8 cellular contexts compared by ENCODE assay signal in genomic region chr1:241423541-241424479, GRCh38.
DNase-seq lines count a peak whose midpoint lies in the region; ATAC-seq and TF ChIP-seq lines count a peak whose summit lies in the region.

No MANE protein-coding gene starts in this region.

- peaks cover 51% of the 10 kb centered on the region for H3K27me3 Mint-ChIP-seq in activated CD4-positive, alpha-beta T cell treated with anti-CD3 and anti-CD28 coated beads for 36 hours
- H3K27me3 Mint-ChIP-seq in activated B cell treated with CpG ODN at 0.5 μM for 24 hours, result peaks cover 37% of the 10 kb centered on the region
- peaks cover 13% of the 10 kb centered on the region for H3K27me3 Mint-ChIP-seq in neural progenitor cell (ENCODE audit: insufficient read depth, low read depth)

- ATAC-seq in activated CD4-positive, alpha-beta T cell treated with anti-CD3 and anti-CD28 coated beads for 36 hours, result peak; percentile 82
- ATAC-seq in GM21737 (IDR thresholded peaks at IDR 0.05; ENCODE audit: unreplicated experiment) (peak; percentile 85), activated B cell treated with CpG ODN at 0.5 μM for 24 hours (ENCODE audit: low read depth) (peak; percentile 58)

- H3K4me3 ChIP-seq in fibroblast of villous mesenchyme (ENCODE audit: low read depth, low read length), result peak overlapping the region; percentile 65
- H3K4me3 ChIP-seq in neural progenitor cell, result peak overlapping the region; percentile 73

- POLR2A ChIA-PET in activated CD4-positive, alpha-beta T cell treated with anti-CD3 and anti-CD28 coated beads for 36 hours (lab: Charles Lee), result no interaction called here
- POLR2A ChIA-PET in activated B cell treated with CpG ODN at 0.5 μM for 24 hours (lab: Charles Lee), result no interaction called here

- no peak overlapping the region for H3K27ac Mint-ChIP-seq in activated CD4-positive, alpha-beta T cell treated with anti-CD3 and anti-CD28 coated beads for 36 hours
- H3K27ac Mint-ChIP-seq in activated B cell treated with CpG ODN at 0.5 μM for 24 hours (no peak overlapping the region), neural progenitor cell (no peak overlapping the region)

- no peaks in the 10 kb centered on the region for H3K9me3 ChIP-seq in neural progenitor cell (ENCODE audit: low read depth)

- H3K79me2 ChIP-seq in neural progenitor cell (ENCODE audit: low read depth), result no peaks in the 10 kb centered on the region

- H3K4me3 Mint-ChIP-seq in activated CD4-positive, alpha-beta T cell treated with anti-CD3 and anti-CD28 coated beads for 36 hours, result no peak overlapping the region
- H3K4me3 Mint-ChIP-seq in activated B cell treated with CpG ODN at 0.5 μM for 24 hours (peak overlapping the region; percentile 76), neural progenitor cell (peak overlapping the region; percentile 86)

- H3K4me1 ChIP-seq in neural progenitor cell, result no peaks in the 10 kb centered on the region

- H3K9me3 Mint-ChIP-seq in activated CD4-positive, alpha-beta T cell treated with anti-CD3 and anti-CD28 coated beads for 36 hours (ENCODE audit: low read depth), result no peaks in the 10 kb centered on the region
- H3K9me3 Mint-ChIP-seq in activated B cell treated with CpG ODN at 0.5 μM for 24 hours (peaks cover 5% of the 10 kb centered on the region), neural progenitor cell (peaks cover 20% of the 10 kb centered on the region)

- H3K36me3 Mint-ChIP-seq in activated CD4-positive, alpha-beta T cell treated with anti-CD3 and anti-CD28 coated beads for 36 hours (ENCODE audit: low read depth), result no peaks in the 10 kb centered on the region
- H3K36me3 Mint-ChIP-seq in activated B cell treated with CpG ODN at 0.5 μM for 24 hours (ENCODE audit: low read depth), result no peaks in the 10 kb centered on the region
- H3K36me3 Mint-ChIP-seq in neural progenitor cell, result peaks cover 4% of the 10 kb centered on the region

- no peaks in the 10 kb centered on the region for H3K4me1 Mint-ChIP-seq in activated CD4-positive, alpha-beta T cell treated with anti-CD3 and anti-CD28 coated beads for 36 hours
- H3K4me1 Mint-ChIP-seq in activated B cell treated with CpG ODN at 0.5 μM for 24 hours (peaks cover 7% of the 10 kb centered on the region), neural progenitor cell (peaks cover 9% of the 10 kb centered on the region)

- intact Hi-C loops in activated CD4-positive, alpha-beta T cell treated with anti-CD3 and anti-CD28 coated beads for 36 hours (cut with DNase I, micrococcal nuclease), result no loop called here
- intact Hi-C loops in activated B cell treated with CpG ODN at 0.5 μM for 24 hours (cut with micrococcal nuclease), result loop anchor here (1.0 kb wide), 1 partner anchor 94 kb away; no protein-coding TSS in a partner anchor

- H3K36me3 ChIP-seq in neural progenitor cell, result no peaks in the 10 kb centered on the region

- CTCF ChIA-PET in activated CD4-positive, alpha-beta T cell treated with anti-CD3 and anti-CD28 coated beads for 36 hours (lab: Charles Lee), result no interaction called here
- CTCF ChIA-PET in activated B cell treated with CpG ODN at 0.5 μM for 24 hours (lab: Charles Lee), result no interaction called here

- no peak overlapping the region for H3K9ac ChIP-seq in neural progenitor cell

- peak overlapping the region; percentile 92 for H3K4me2 ChIP-seq in neural progenitor cell

- peaks cover 45% of the 10 kb centered on the region for H3K27me3 ChIP-seq in neural progenitor cell

- no peaks in the 10 kb centered on the region for H3F3A ChIP-seq in neural progenitor cell (ENCODE audit: low read depth)

- H2AFZ ChIP-seq in neural progenitor cell (replicated peaks), result peak overlapping the region; percentile 99

- no peaks in the 10 kb centered on the region for H4K20me1 ChIP-seq in neural progenitor cell (ENCODE audit: low read depth)

- in situ Hi-C loops in KBM-7 (cut with MboI; ENCODE audit: low pct_unique_long_range_greater_than_20kb, low sequenced_read_pairs), result no loop called here

- peak; percentile 50 for DNase-seq in activated CD4-positive, alpha-beta T cell treated with anti-CD3 and anti-CD28 coated beads for 36 hours
- no peak for DNase-seq in activated CD4-positive, alpha-beta T cell treated with anti-CD3 and anti-CD28 coated beads for 1 hour
- peak; percentile 49 for DNase-seq in KBM-7
- DNase-seq in activated B cell treated with CpG ODN at 0.5 μM for 24 hours, result peak; percentile 29
- DNase-seq in fibroblast of villous mesenchyme (ENCODE audit: low read depth), result peak; percentile 12
- peak; percentile 69 for DNase-seq in neural progenitor cell (ENCODE audit: low spot score)
- DNase-seq in NCI-H187 treated with DMSO at 0.1 percent for 48 hours (lab: John Stamatoyannopoulos, UW), result no peak

- no peak overlapping the region for H3K27ac ChIP-seq in neural progenitor cell

- TF ChIP-seq CTCF in activated B cell treated with CpG ODN at 0.5 μM for 24 hours (IDR thresholded peaks at IDR 0.05) (no peak), fibroblast of villous mesenchyme (IDR thresholded peaks at IDR 0.05; ENCODE audit: insufficient read depth, low read depth, low read length) (no peak), neural progenitor cell (IDR thresholded peaks at IDR 0.05) (peak; percentile 26)

Comparison
In these comparisons a context has a peak if more than half of its experiments do, and no peak if none do; other contexts are left out.
1. DNase-seq: peak in activated CD4-positive, alpha-beta T cell treated with anti-CD3 and anti-CD28 coated beads for 36 hours (single experiment), KBM-7 (single experiment), activated B cell treated with CpG ODN at 0.5 μM for 24 hours (single experiment), fibroblast of villous mesenchyme (single experiment) and neural progenitor cell (single experiment); none in activated CD4-positive, alpha-beta T cell treated with anti-CD3 and anti-CD28 coated beads for 1 hour (single experiment) and NCI-H187 treated with DMSO at 0.1 percent for 48 hours (single experiment).
2. Peak in every context shown above with its lines, with median percentiles within 50 percentile points of each other: ATAC-seq.